13 cellular contexts compared by ENCODE assay signal in the genomic region with DNA sequence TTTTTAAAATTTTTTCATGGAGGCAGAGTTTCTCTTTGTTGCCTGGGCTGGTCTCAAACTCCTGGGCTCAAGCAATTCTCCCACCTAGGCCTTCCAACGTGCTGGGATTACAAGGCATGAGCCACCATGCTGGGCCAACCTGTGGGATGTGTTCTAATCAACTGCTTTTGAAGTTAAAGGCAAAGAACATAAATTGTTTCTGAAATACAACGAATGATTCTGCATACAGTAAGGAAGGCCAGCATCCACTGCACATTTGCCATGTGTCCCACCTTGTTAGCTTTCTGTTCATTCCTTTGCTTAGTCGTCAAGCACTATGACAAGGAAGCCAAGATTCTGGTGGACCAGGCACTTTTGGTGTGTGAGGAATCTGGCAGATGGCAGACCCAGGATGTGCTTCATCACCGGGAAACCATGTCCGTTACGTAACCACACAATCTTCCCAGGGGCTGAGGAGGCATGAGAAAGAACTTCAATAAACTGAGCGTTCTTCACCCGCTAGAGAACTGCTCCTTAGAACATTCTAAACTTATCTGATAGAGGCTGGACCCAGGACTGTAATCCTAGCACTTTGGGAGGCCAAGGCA. TPM values are rescaled to one million over a fixed set of nuclear protein-coding genes. Genes with fewer than 3 reads are reported as not detected.
DNase-seq lines count a peak whose midpoint lies in the region; ATAC-seq, FAIRE-seq and TF ChIP-seq lines count a peak whose summit lies in the region.
"Had no signal": no experiment of that assay in that cellular context is flagged by ENCODE, and none has a peak within 500 bp of the region (broad histone marks: within the 10 kb centered on the region; RNA-seq: fewer than 3 reads in every experiment).

No MANE protein-coding gene starts in this region.

- no peaks in the 10 kb centered on the region for H3K36me3 ChIP-seq in astrocyte (ENCODE audit: insufficient read depth, low read length)
- no peaks in the 10 kb centered on the region for H3K36me3 ChIP-seq in hepatocyte (replicated peaks; ENCODE audit: insufficient read depth, low read depth)

- intact Hi-C loops in left cardiac atrium (cut with DNase I) = no loop called here

- no peak for ATAC-seq in GM18520 (IDR thresholded peaks at IDR 0.05; ENCODE audit: unreplicated experiment)
- no peak for ATAC-seq in left cardiac atrium
- no peak for ATAC-seq in GM21723 (IDR thresholded peaks at IDR 0.05; ENCODE audit: unreplicated experiment)

- H4K20me1 ChIP-seq in astrocyte (ENCODE audit: insufficient read depth, low read length) (no peaks in the 10 kb centered on the region), hepatocyte (ENCODE audit: insufficient read depth, poor library complexity, severe bottlenecking) (no peaks in the 10 kb centered on the region)

- H3K79me2 ChIP-seq in astrocyte (ENCODE audit: insufficient read depth, low read length) (peaks cover 10% of the 10 kb centered on the region), hepatocyte (no peaks in the 10 kb centered on the region)

- peak overlapping the region; percentile 37 for H3K4me3 Mint-ChIP-seq in astrocyte (ENCODE audit: unreplicated experiment)
- H3K4me3 Mint-ChIP-seq: activated naive CD8-positive, alpha-beta T cell; B cell had no signal

- H3K27ac ChIP-seq in astrocyte (ENCODE audit: low read depth, low read length) (peak overlapping the region; percentile 100), hepatocyte (peak overlapping the region; percentile 39)

- H3K9me3 ChIP-seq in astrocyte (ENCODE audit: insufficient read depth, low read depth, low read length) (no peaks in the 10 kb centered on the region), hepatocyte (ENCODE audit: low read depth) (no peaks in the 10 kb centered on the region)

- peaks cover 24% of the 10 kb centered on the region for H3K4me1 Mint-ChIP-seq in astrocyte (ENCODE audit: low read depth, unreplicated experiment)
- H3K4me1 Mint-ChIP-seq: B cell had no signal

- TF ChIP-seq CTCF in astrocyte (IDR thresholded peaks at IDR 0.05; ENCODE audit: insufficient read depth, low read depth, low read length) (no peak), hepatocyte (IDR thresholded peaks at IDR 0.05; ENCODE audit: poor library complexity) (no peak)

- no peaks in the 10 kb centered on the region for H3K27me3 ChIP-seq in astrocyte (ENCODE audit: insufficient read depth, low read length)
- H3K27me3 ChIP-seq in hepatocyte = no peaks in the 10 kb centered on the region

- WGBS in hepatocyte (ENCODE audit: low lambda C conversion rate, missing lambda C conversion rate) = 91% methylated on average over 8 of the region's 8 CpGs

- H3K27ac Mint-ChIP-seq in astrocyte (ENCODE audit: unreplicated experiment) = peak overlapping the region; percentile 98
- H3K27ac Mint-ChIP-seq: activated naive CD8-positive, alpha-beta T cell; B cell had no signal

- H3K36me3 Mint-ChIP-seq in astrocyte (ENCODE audit: low read depth, unreplicated experiment) = peaks cover 2% of the 10 kb centered on the region
- H3K36me3 Mint-ChIP-seq: activated naive CD8-positive, alpha-beta T cell had no signal

- no peaks in the 10 kb centered on the region for H3K27me3 Mint-ChIP-seq in astrocyte (ENCODE audit: low read depth, unreplicated experiment)
- H3K27me3 Mint-ChIP-seq: activated naive CD8-positive, alpha-beta T cell; B cell had no signal

- peak; percentile 46 for DNase-seq in 8988T
- DNase-seq in HPDE6-E6E7 (ENCODE audit: extremely low spot score) = peak; percentile 72
- peak; percentile 100 for DNase-seq in astrocyte (ENCODE audit: low read depth)
- DNase-seq in hepatocyte (ENCODE audit: low spot score) = no peak
- no peak for DNase-seq in iPS-NIHi7 (ENCODE audit: extremely low spot score)
- no peak for DNase-seq in left cardiac atrium
- DNase-seq: NCI-H2081 treated with DMSO at 0.1 percent for 48 hours, SHP77 had no signal

- H3K4me1 ChIP-seq in astrocyte (ENCODE audit: insufficient read depth, low read length) = peaks cover 37% of the 10 kb centered on the region
- H3K4me1 ChIP-seq in hepatocyte (ENCODE audit: insufficient read depth) = peaks cover 10% of the 10 kb centered on the region

- H3K9me3 Mint-ChIP-seq in astrocyte (ENCODE audit: unreplicated experiment) = no peaks in the 10 kb centered on the region

- peak overlapping the region; percentile 93 for H3K9ac ChIP-seq in astrocyte (ENCODE audit: low read length)

- FAIRE-seq in astrocyte (lab: Jason Lieb, UNC) = no peak
- FAIRE-seq: HepG2 had no signal

- H3K9me2 ChIP-seq in hepatocyte (replicated peaks; ENCODE audit: insufficient read depth) = no peaks in the 10 kb centered on the region

- H3K4me3 ChIP-seq in astrocyte (ENCODE audit: insufficient read depth, low read depth, low read length) (peak overlapping the region; percentile 26), hepatocyte (no peak overlapping the region)

- H3K4me2 ChIP-seq in astrocyte (ENCODE audit: low read length) = peak overlapping the region; percentile 82
- H3K4me2 ChIP-seq in hepatocyte = no peak overlapping the region

- H2AFZ ChIP-seq in astrocyte (ENCODE audit: low read depth, low read length) (no peak overlapping the region), hepatocyte (no peak overlapping the region)

RNA-seq across cellular contexts. Expression of a gene that starts 24.5 kb away (rescaled TPM):
- total RNA-seq in astrocyte (8.3 and 9.3 TPM in 2 replicates), hepatocyte (8.3 and 9.3 TPM in 2 replicates), left cardiac atrium (10 to 100 TPM; 10.8 to 15.3 TPM)
- 8.8 and 13.5 TPM in 2 replicates for polyA plus RNA-seq in hepatocyte

RNA-seq across cellular contexts. Expression of a gene that starts 39.1 kb away (rescaled TPM):
- total RNA-seq in astrocyte (7.8 and 8.0 TPM in 2 replicates), hepatocyte (8.3 and 11.1 TPM in 2 replicates), left cardiac atrium (1 to 10 TPM; 5.9 to 6.4 TPM)
- 8.8 and 9.8 TPM in 2 replicates for polyA plus RNA-seq in hepatocyte

Comparison
In these comparisons a context has a peak if more than half of its experiments do, and no peak if none do; other contexts are left out.
1. DNase-seq: peak in 8988T (single experiment), HPDE6-E6E7 (single experiment) and astrocyte (single experiment); none in hepatocyte (single experiment), iPS-NIHi7 (single experiment) and left cardiac atrium (single experiment).